Comparison of ENCODE assay signal across 21 cellular contexts in genomic region chr6:147200711-147201110, GRCh38. TPM values are rescaled to one million over a fixed set of nuclear protein-coding genes. Genes with fewer than 3 reads are reported as not detected.
A peak's percentile ranks its signal among the peaks of the same experiment; 100 is the strongest.
DNase-seq lines count a peak whose midpoint lies in the region; ATAC-seq, FAIRE-seq and TF ChIP-seq lines count a peak whose summit lies in the region.
"Had no signal": no experiment of that assay in that cellular context is flagged by ENCODE, and none has a peak within 500 bp of the region (broad histone marks: within the 10 kb centered on the region; RNA-seq: fewer than 3 reads in every experiment).

No MANE protein-coding gene starts in this region.

- peaks cover 15% of the 10 kb centered on the region for H3K79me2 ChIP-seq in Loucy (ENCODE audit: insufficient read depth, low read length)

- no peaks in the 10 kb centered on the region for H3K9me2 ChIP-seq in Loucy (replicated peaks; ENCODE audit: low read depth, low read length)

- ATAC-seq in GM21367 (IDR thresholded peaks at IDR 0.05; ENCODE audit: unreplicated experiment) (no peak), sciatic nerve (no peak)

- H3K36me3 ChIP-seq in Loucy (ENCODE audit: insufficient read depth, low read length) (no peaks in the 10 kb centered on the region), small intestine (ENCODE audit: control insufficient read depth in 2 of 2, insufficient read depth in 2 of 2, low read length in 2 of 2) (no peaks in the 10 kb centered on the region), suprapubic skin (no peaks in the 10 kb centered on the region)
- H3K36me3 ChIP-seq: BE2C, HAP-1 had no signal

- no peak for TF ChIP-seq EP300 in suprapubic skin (IDR thresholded peaks at IDR 0.05)

- H3K9me3 ChIP-seq in Loucy (ENCODE audit: insufficient read depth, low read depth, low read length) (no peaks in the 10 kb centered on the region), small intestine (ENCODE audit: control insufficient read depth, low read depth) (no peaks in the 10 kb centered on the region), suprapubic skin (no peaks in the 10 kb centered on the region)
- H3K9me3 ChIP-seq: BE2C, HAP-1 had no signal

- peak overlapping the region; percentile 99 for H3K27ac ChIP-seq in VCaP
- no peak overlapping the region for H3K27ac ChIP-seq in small intestine (ENCODE audit: low read depth in 1 of 2, low read length in 1 of 2)
- no peak overlapping the region for H3K27ac ChIP-seq in suprapubic skin
- H3K27ac ChIP-seq: GM23248 had no signal

- no peak overlapping the region for H3K9ac ChIP-seq in Loucy (ENCODE audit: low read depth, low read length, poor library complexity, severe bottlenecking)
- H3K9ac ChIP-seq: GM23248 had no signal

- H3K4me1 ChIP-seq in Loucy (ENCODE audit: insufficient read depth, low read length, poor library complexity, severe bottlenecking) (peaks cover 25% of the 10 kb centered on the region), small intestine (ENCODE audit: control insufficient read depth in 2 of 2, insufficient read depth in 1 of 2, low read depth in 1 of 2, low read length in 1 of 2) (no peaks in the 10 kb centered on the region), suprapubic skin (peaks cover 15% of the 10 kb centered on the region)
- H3K4me1 ChIP-seq: BE2C, HAP-1 had no signal

- FAIRE-seq in G401.6 (lab: Jason Lieb, UNC), result peak; percentile 58
- peak; percentile 23 for FAIRE-seq in small intestine (lab: Jason Lieb, UNC)
- FAIRE-seq: GM12891, GM19239 had no signal

- no peak for TF ChIP-seq POLR2A in suprapubic skin (IDR thresholded peaks at IDR 0.05)

- peaks cover 7% of the 10 kb centered on the region for H4K20me1 ChIP-seq in Loucy (ENCODE audit: insufficient read depth, low read length, poor library complexity, severe bottlenecking)

- no peak for DNase-seq in small intestine
- DNase-seq in suprapubic skin (ENCODE audit: low spot score in 2 of 2), result no peak
- no peak for DNase-seq in sciatic nerve (ENCODE audit: low spot score)
- DNase-seq: ACHN; BE2C; C1 segment of cervical spinal cord; CD4-positive, CD25-positive, alpha-beta regulatory T cell; CD8-positive, alpha-beta memory T cell; COR-L47; DMS 273 treated with DMSO at 0.1 percent for 48 hours; DMS53; DND-41; EL; GM23248 had no signal

- H2AFZ ChIP-seq in Loucy (ENCODE audit: low read length), result no peak overlapping the region

- intact Hi-C loops in sciatic nerve (cut with DNase I), result no loop called here

- no peaks in the 10 kb centered on the region for H3F3A ChIP-seq in Loucy (ENCODE audit: low read depth)

- H3K27me3 ChIP-seq in Loucy (ENCODE audit: insufficient read depth, low read length, poor library complexity, severe bottlenecking) (no peaks in the 10 kb centered on the region), small intestine (ENCODE audit: control insufficient read depth in 2 of 2, insufficient read depth in 2 of 2, low read length in 2 of 2) (no peaks in the 10 kb centered on the region), suprapubic skin (no peaks in the 10 kb centered on the region)
- H3K27me3 ChIP-seq: BE2C had no signal

- TF ChIP-seq CTCF in Loucy (conservative IDR thresholded peaks at IDR 0.05; ENCODE audit: low read length) (no peak), VCaP (conservative IDR thresholded peaks at IDR 0.05) (no peak), suprapubic skin (IDR thresholded peaks at IDR 0.05) (no peak)

- H3K4me3 ChIP-seq in Loucy (ENCODE audit: low read length, poor library complexity, severe bottlenecking) (no peak overlapping the region), small intestine (ENCODE audit: low read depth in 1 of 2, low read length in 2 of 2) (no peak overlapping the region), suprapubic skin (no peak overlapping the region)
- H3K4me3 ChIP-seq: GM23248, HAP-1 had no signal

- WGBS in small intestine, 3 donors, result 85 to 93% (median 92%) methylated on average over 1 of the region's 1 CpG
- 100% methylated on average over 1 of the region's 1 CpG for WGBS in suprapubic skin

- H3K4me2 ChIP-seq in Loucy (ENCODE audit: low read depth, low read length, poor library complexity, severe bottlenecking), result peak overlapping the region; percentile 22

RNA-seq across cellular contexts. Expression of gene STXBP5, which starts 3.5 kb away (rescaled TPM):
- 10 to 100 TPM; 10.8 to 25.0 (median 11.1) TPM for polyA plus RNA-seq in small intestine
- total RNA-seq in suprapubic skin (10 to 100 TPM; 55.0 to 65.5 (median 60.3) TPM), sciatic nerve (26.2 TPM)
